Comparison of ENCODE assay signal across 8 cellular contexts in the genomic region with DNA sequence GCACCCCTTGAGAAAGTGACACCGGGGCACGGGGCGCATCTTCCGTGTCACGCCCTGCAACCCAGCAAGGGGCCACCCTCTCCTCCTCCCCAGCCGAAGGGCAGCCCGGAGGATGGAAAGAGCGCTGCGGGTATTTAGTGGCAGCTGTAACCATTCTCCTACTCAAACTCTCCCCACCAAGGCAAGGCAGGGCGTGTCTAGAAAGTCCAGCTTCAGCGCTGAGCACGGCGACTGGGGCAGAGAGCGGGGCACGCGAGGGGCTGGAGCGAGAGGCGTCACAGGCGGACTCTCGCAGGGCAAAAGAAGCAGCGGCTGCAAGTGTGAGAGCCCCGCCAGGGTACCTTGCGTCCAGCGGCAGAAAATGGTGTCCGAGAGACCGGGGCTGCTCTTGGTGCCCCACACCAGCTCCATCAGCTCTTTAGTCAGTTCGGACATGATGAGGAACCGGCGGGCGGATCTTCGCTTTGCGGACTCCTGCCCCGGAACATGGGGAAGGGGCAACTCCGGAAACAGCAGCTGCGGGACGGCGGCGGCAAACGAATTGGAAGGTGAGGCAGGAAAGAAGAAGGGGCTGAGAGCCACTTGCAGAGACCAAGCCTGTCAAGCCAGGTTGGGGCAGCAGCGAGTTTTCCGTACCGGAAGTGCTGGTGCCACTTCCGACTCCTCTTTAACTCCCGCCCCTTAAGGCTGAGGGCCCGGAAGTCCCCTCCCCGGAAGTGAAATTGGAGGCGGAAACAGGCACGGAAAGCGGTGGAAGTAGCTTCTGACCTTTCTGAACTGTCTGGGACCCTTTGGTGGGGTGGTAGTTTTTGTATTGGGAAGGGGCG.
DNase-seq lines count a peak whose midpoint lies in the region; ATAC-seq and TF ChIP-seq lines count a peak whose summit lies in the region.

A gene (minus strand): TSS at position 643 of the 827 bp plus-strand sequence. CDS start 208 bp downstream, at position 435.

- TF ChIP-seq CTCF in AG04449 (IDR thresholded peaks at IDR 0.05; ENCODE audit: insufficient read depth, low read length, missing control alignments) = no peak

- ATAC-seq in GM18867 (IDR thresholded peaks at IDR 0.05; ENCODE audit: unreplicated experiment) (peak; percentile 91), HG03097 (IDR thresholded peaks at IDR 0.05; ENCODE audit: low FRiP score, unreplicated experiment) (peak; percentile 90)
- ATAC-seq in central memory CD8-positive, alpha-beta T cell (replicated peaks; ENCODE audit: extremely low read depth, poor library complexity, severe bottlenecking) = peak; percentile 95

- CTCF ChIA-PET in AG04449 (lab: Yijun Ruan, JAX) = interaction anchor here (0.9 kb wide), 2 partner anchors 19 to 44 kb away, joined by 4 to 5 read pairs; no protein-coding TSS in a partner anchor

- H3K27ac Mint-ChIP-seq in central memory CD8-positive, alpha-beta T cell (ENCODE audit: low read depth) = peak within 1 kb of the TSS; percentile 96

- peaks cover 5% of the 10 kb centered on the region for H3K9me3 Mint-ChIP-seq in central memory CD8-positive, alpha-beta T cell

- peaks cover 19% of the 10 kb centered on the region for H3K27me3 Mint-ChIP-seq in central memory CD8-positive, alpha-beta T cell

- H3K4me3 Mint-ChIP-seq in central memory CD8-positive, alpha-beta T cell = peak within 1 kb of the TSS; percentile 98

- DNase-seq in AG04449 (ENCODE audit: low read depth, low spot score) (peak; percentile 5), NCI-H226 (peak; percentile 69), islet precursor cell (peak; percentile 79)
- peak; percentile 60 to 66 (median 63) for DNase-seq in activated CD4-positive, CD25-positive, alpha-beta regulatory T cell (lab: John Stamatoyannopoulos, UW)
- peak; percentile 64 to 73 for DNase-seq in central memory CD8-positive, alpha-beta T cell (ENCODE audit: low spot score in 2 of 2)
- peak; percentile 75 for DNase-seq in stimulated activated CD4-positive, alpha-beta T cell treated with anti-CD3 and anti-CD28 coated beads, Interleukin-12 subunit alpha, Interleukin-12 subunit beta, amount 100 ng/mL, for 4 hours

- peak within 1 kb of the TSS; percentile 83 for H3K4me3 ChIP-seq in AG04449 (ENCODE audit: low read depth, low read length)

- POLR2A ChIA-PET in AG04449 (lab: Yijun Ruan, JAX) = no interaction called here

- peaks cover 8% of the 10 kb centered on the region for H3K36me3 Mint-ChIP-seq in central memory CD8-positive, alpha-beta T cell (ENCODE audit: insufficient read depth)

- H3K4me1 Mint-ChIP-seq in central memory CD8-positive, alpha-beta T cell = peaks cover 34% of the 10 kb centered on the region

Comparison
In these comparisons a context has a peak if more than half of its experiments do, and no peak if none do; other contexts are left out.
1. Peak in every context shown above with its lines: DNase-seq, ATAC-seq and H3K4me3 ChIP-seq.
2. DNase-seq: peak in every context shown above with its lines; median percentile 79 in islet precursor cell; 75 in stimulated activated CD4-positive, alpha-beta T cell treated with anti-CD3 and anti-CD28 coated beads, Interleukin-12 subunit alpha, Interleukin-12 subunit beta, amount 100 ng/mL, for 4 hours; 69 in NCI-H226; 68 in central memory CD8-positive, alpha-beta T cell; 63 in activated CD4-positive, CD25-positive, alpha-beta regulatory T cell; 5 in AG04449.